ENCODE assay signal across 12 cellular contexts in genomic region chr9:27154923-27155322, GRCh38. TPM values are rescaled to one million over a fixed set of nuclear protein-coding genes. Genes with fewer than 3 reads are reported as not detected.
DNase-seq lines count a peak whose midpoint lies in the region; ATAC-seq and TF ChIP-seq lines count a peak whose summit lies in the region.
"Had no signal": no experiment of that assay in that cellular context is flagged by ENCODE, and none has a peak within 500 bp of the region (broad histone marks: within the 10 kb centered on the region; RNA-seq: fewer than 3 reads in every experiment).

No MANE protein-coding gene starts in this region.

- peak; percentile 90 for DNase-seq in GM03348 (ENCODE audit: low spot score)
- DNase-seq in RWPE2 (ENCODE audit: low spot score), result no peak
- DNase-seq in fibroblast of lung (ENCODE audit: low read depth in 2 of 2), result peak; percentile 86 to 98
- no peak for DNase-seq in osteocyte (ENCODE audit: extremely low spot score, unreplicated experiment)
- no peak for DNase-seq in T-helper 2 cell treated with Interferon-gamma antibody and Interleukin-4, amounts not matched to agents 5 μg/mL and 100 μg/mL, for 36 hours (ENCODE audit: low spot score)
- no peak for DNase-seq in type B pancreatic cell (ENCODE audit: extremely low spot score, unreplicated experiment)
- DNase-seq in stimulated activated naive CD8-positive, alpha-beta T cell treated with anti-CD3 and anti-CD28 coated beads, Interleukin-15, Interleukin-2, amounts not matched to agents 100 U/mL and 50 U/mL, for 24 hours, result no peak
- DNase-seq: esophagus squamous epithelium, NCI-H1694 had no signal

- H3K27me3 Mint-ChIP-seq in osteocyte (ENCODE audit: unreplicated experiment) (no peaks in the 10 kb centered on the region), type B pancreatic cell (no peaks in the 10 kb centered on the region)
- no peaks in the 10 kb centered on the region for H3K27me3 Mint-ChIP-seq in T-helper 2 cell treated with Interferon-gamma antibody and Interleukin-4, amounts not matched to agents 5 μg/mL and 100 μg/mL, for 36 hours (ENCODE audit: low read depth)
- no peaks in the 10 kb centered on the region for H3K27me3 Mint-ChIP-seq in stimulated activated memory B cell treated with anti-CD40 and anti-IgM and Interleukin-4, amounts not matched to agents 10 μg/mL and 1 μg/mL and 100 μg/mL, for 72 hours

- no peaks in the 10 kb centered on the region for H3K79me2 ChIP-seq in fibroblast of lung (ENCODE audit: control insufficient read depth, insufficient read depth, low read length)

- H3K4me1 Mint-ChIP-seq in osteocyte (ENCODE audit: unreplicated experiment), result peaks cover 57% of the 10 kb centered on the region
- no peaks in the 10 kb centered on the region for H3K4me1 Mint-ChIP-seq in T-helper 2 cell treated with Interferon-gamma antibody and Interleukin-4, amounts not matched to agents 5 μg/mL and 100 μg/mL, for 36 hours (ENCODE audit: low read depth)
- no peaks in the 10 kb centered on the region for H3K4me1 Mint-ChIP-seq in type B pancreatic cell (ENCODE audit: unreplicated experiment)
- H3K4me1 Mint-ChIP-seq in stimulated activated memory B cell treated with anti-CD40 and anti-IgM and Interleukin-4, amounts not matched to agents 10 μg/mL and 1 μg/mL and 100 μg/mL, for 72 hours, result no peaks in the 10 kb centered on the region
- H3K4me1 Mint-ChIP-seq: activated naive CD4-positive, alpha-beta T cell treated with anti-CD3 and anti-CD28 coated beads, Interleukin-2, amount 50 U/mL, for 24 hours had no signal

- no peak overlapping the region for H3K4me3 ChIP-seq in RWPE2 (ENCODE audit: severe bottlenecking)
- no peak overlapping the region for H3K4me3 ChIP-seq in fibroblast of lung (replicated peaks in 1 of 4; ENCODE audit: control extremely low read depth in 1 of 4, insufficient read depth in 1 of 4, low read depth in 3 of 4, low read length in 4 of 4)
- H3K4me3 ChIP-seq: esophagus squamous epithelium, vagina had no signal

- no peak for TF ChIP-seq CTCF in RWPE2 (IDR thresholded peaks at IDR 0.05; ENCODE audit: poor library complexity, severe bottlenecking)
- no peak for TF ChIP-seq CTCF in fibroblast of lung (conservative IDR thresholded peaks at IDR 0.05 in 1 of 2, IDR thresholded peaks at IDR 0.05 in 1 of 2; ENCODE audit: low read depth in 1 of 2, low read length in 2 of 2)
- no peak for TF ChIP-seq CTCF in osteocyte (IDR thresholded peaks at IDR 0.05)
- no peak for TF ChIP-seq CTCF in type B pancreatic cell (conservative IDR thresholded peaks at IDR 0.05)

- H3K36me3 ChIP-seq in RWPE2 (ENCODE audit: low read depth), result no peaks in the 10 kb centered on the region
- H3K36me3 ChIP-seq in fibroblast of lung (ENCODE audit: control insufficient read depth, insufficient read depth, low read length), result no peaks in the 10 kb centered on the region
- H3K36me3 ChIP-seq: esophagus squamous epithelium, vagina had no signal

- H3K4me3 Mint-ChIP-seq in osteocyte (ENCODE audit: unreplicated experiment) (no peak overlapping the region), type B pancreatic cell (no peak overlapping the region)
- H3K4me3 Mint-ChIP-seq in T-helper 2 cell treated with Interferon-gamma antibody and Interleukin-4, amounts not matched to agents 5 μg/mL and 100 μg/mL, for 36 hours, result no peak overlapping the region
- no peak overlapping the region for H3K4me3 Mint-ChIP-seq in stimulated activated memory B cell treated with anti-CD40 and anti-IgM and Interleukin-4, amounts not matched to agents 10 μg/mL and 1 μg/mL and 100 μg/mL, for 72 hours
- H3K4me3 Mint-ChIP-seq: activated naive CD4-positive, alpha-beta T cell treated with anti-CD3 and anti-CD28 coated beads, Interleukin-2, amount 50 U/mL, for 24 hours had no signal

- no peaks in the 10 kb centered on the region for H3K27me3 ChIP-seq in RWPE2 (ENCODE audit: insufficient read depth, poor library complexity, severe bottlenecking)
- no peaks in the 10 kb centered on the region for H3K27me3 ChIP-seq in fibroblast of lung (ENCODE audit: control insufficient read depth, insufficient read depth, low read length)
- H3K27me3 ChIP-seq: esophagus squamous epithelium, vagina had no signal

- no peak overlapping the region for H3K4me2 ChIP-seq in fibroblast of lung (ENCODE audit: extremely low read depth, insufficient read depth, low read length)

- H3K36me3 Mint-ChIP-seq in osteocyte (ENCODE audit: unreplicated experiment) (no peaks in the 10 kb centered on the region), type B pancreatic cell (no peaks in the 10 kb centered on the region)
- no peaks in the 10 kb centered on the region for H3K36me3 Mint-ChIP-seq in T-helper 2 cell treated with Interferon-gamma antibody and Interleukin-4, amounts not matched to agents 5 μg/mL and 100 μg/mL, for 36 hours (ENCODE audit: low read depth)
- H3K36me3 Mint-ChIP-seq in stimulated activated memory B cell treated with anti-CD40 and anti-IgM and Interleukin-4, amounts not matched to agents 10 μg/mL and 1 μg/mL and 100 μg/mL, for 72 hours, result no peaks in the 10 kb centered on the region
- H3K36me3 Mint-ChIP-seq: activated naive CD4-positive, alpha-beta T cell treated with anti-CD3 and anti-CD28 coated beads, Interleukin-2, amount 50 U/mL, for 24 hours had no signal

- H3K27ac Mint-ChIP-seq in osteocyte (ENCODE audit: unreplicated experiment) (peak overlapping the region; percentile 92), type B pancreatic cell (no peak overlapping the region)
- H3K27ac Mint-ChIP-seq in T-helper 2 cell treated with Interferon-gamma antibody and Interleukin-4, amounts not matched to agents 5 μg/mL and 100 μg/mL, for 36 hours, result no peak overlapping the region
- H3K27ac Mint-ChIP-seq in stimulated activated memory B cell treated with anti-CD40 and anti-IgM and Interleukin-4, amounts not matched to agents 10 μg/mL and 1 μg/mL and 100 μg/mL, for 72 hours, result no peak overlapping the region
- H3K27ac Mint-ChIP-seq: activated naive CD4-positive, alpha-beta T cell treated with anti-CD3 and anti-CD28 coated beads, Interleukin-2, amount 50 U/mL, for 24 hours had no signal

- H3K4me1 ChIP-seq in RWPE2 (ENCODE audit: insufficient read depth, poor library complexity, severe bottlenecking) (peaks cover 37% of the 10 kb centered on the region), fibroblast of lung (ENCODE audit: control insufficient read depth, extremely low read depth, insufficient read depth, low read length) (peaks cover 6% of the 10 kb centered on the region)

- H4K20me1 ChIP-seq in fibroblast of lung (ENCODE audit: control insufficient read depth, extremely low read depth, insufficient read depth, low read length), result no peaks in the 10 kb centered on the region

- H3K9ac ChIP-seq in fibroblast of lung (ENCODE audit: insufficient read depth, low read length), result no peak overlapping the region

- no peaks in the 10 kb centered on the region for H3K9me3 Mint-ChIP-seq in osteocyte (ENCODE audit: unreplicated experiment)
- H3K9me3 Mint-ChIP-seq in T-helper 2 cell treated with Interferon-gamma antibody and Interleukin-4, amounts not matched to agents 5 μg/mL and 100 μg/mL, for 36 hours, result no peaks in the 10 kb centered on the region
- H3K9me3 Mint-ChIP-seq in type B pancreatic cell, result no peaks in the 10 kb centered on the region
- no peaks in the 10 kb centered on the region for H3K9me3 Mint-ChIP-seq in stimulated activated memory B cell treated with anti-CD40 and anti-IgM and Interleukin-4, amounts not matched to agents 10 μg/mL and 1 μg/mL and 100 μg/mL, for 72 hours
- H3K9me3 Mint-ChIP-seq: activated naive CD4-positive, alpha-beta T cell treated with anti-CD3 and anti-CD28 coated beads, Interleukin-2, amount 50 U/mL, for 24 hours had no signal

- H3K27ac ChIP-seq in RWPE2 (ENCODE audit: poor library complexity, severe bottlenecking) (peak overlapping the region; percentile 45), fibroblast of lung (ENCODE audit: insufficient read depth, low read length) (no peak overlapping the region)
- H3K27ac ChIP-seq: esophagus squamous epithelium, vagina had no signal

- no peaks in the 10 kb centered on the region for H3K9me3 ChIP-seq in RWPE2 (ENCODE audit: severe bottlenecking)
- no peaks in the 10 kb centered on the region for H3K9me3 ChIP-seq in fibroblast of lung (ENCODE audit: control insufficient read depth, insufficient read depth, low read depth, low read length)
- H3K9me3 ChIP-seq: esophagus squamous epithelium, vagina had no signal

- peak; percentile 82 for ATAC-seq in RWPE2 (ENCODE audit: low read depth)
- no peak for ATAC-seq in stimulated activated naive CD8-positive, alpha-beta T cell treated with anti-CD3 and anti-CD28 coated beads, Interleukin-15, Interleukin-2, amounts not matched to agents 100 U/mL and 50 U/mL, for 24 hours
- no peak for ATAC-seq in stimulated activated memory B cell treated with anti-CD40 and anti-IgM and Interleukin-4, amounts not matched to agents 10 μg/mL and 1 μg/mL and 100 μg/mL, for 72 hours

- H2AFZ ChIP-seq in fibroblast of lung (ENCODE audit: low read length), result peak overlapping the region; percentile 19

RNA-seq across cellular contexts. Expression of gene TEK, which starts 45.9 kb away (rescaled TPM):
- 0.51 and 1.8 TPM in 2 replicates for total RNA-seq in fibroblast of lung
- 0.54 and 0.77 TPM in 2 replicates for polyA plus RNA-seq in fibroblast of lung
- polyA plus RNA-seq in fibroblast of lung (2012), result 0.35 and 0.70 TPM in 2 replicates
- 1.2 TPM in 1 of 2 replicates, not detected in the other for polyA minus RNA-seq in fibroblast of lung (ENCODE audit: low replicate concordance)
- 1.3 and 1.6 TPM in 2 replicates for total RNA-seq in osteocyte
- 0.63 and 0.74 TPM in 2 replicates for total RNA-seq in type B pancreatic cell (ENCODE audit: low replicate concordance)

Comparison
In these comparisons a context has a peak if more than half of its experiments do, and no peak if none do; other contexts are left out.
1. DNase-seq: peak in GM03348 (single experiment) and fibroblast of lung (2 of 2); none in RWPE2 (single experiment), osteocyte (single experiment), T-helper 2 cell treated with Interferon-gamma antibody and Interleukin-4, amounts not matched to agents 5 μg/mL and 100 μg/mL, for 36 hours (single experiment), type B pancreatic cell (single experiment) and stimulated activated naive CD8-positive, alpha-beta T cell treated with anti-CD3 and anti-CD28 coated beads, Interleukin-15, Interleukin-2, amounts not matched to agents 100 U/mL and 50 U/mL, for 24 hours (single experiment).